In genomic region chr22:49966716-49967332, GRCh38 we compare ENCODE assay signal across 7 cellular contexts. TPM values are rescaled to one million over a fixed set of nuclear protein-coding genes. Genes with fewer than 3 reads are reported as not detected.
DNase-seq lines count a peak whose midpoint lies in the region; FAIRE-seq and TF ChIP-seq lines count a peak whose summit lies in the region.

No MANE protein-coding gene starts in this region.

- H3K36me3 Mint-ChIP-seq in activated naive CD4-positive, alpha-beta T cell treated with anti-CD3 and anti-CD28 coated beads, Interleukin-2, amount 50 U/mL, for 24 hours: peaks cover 14% of the 10 kb centered on the region

- peaks cover 33% of the 10 kb centered on the region for H3K4me1 Mint-ChIP-seq in activated naive CD4-positive, alpha-beta T cell treated with anti-CD3 and anti-CD28 coated beads, Interleukin-2, amount 50 U/mL, for 24 hours

- peak overlapping the region; percentile 47 for H3K4me3 Mint-ChIP-seq in activated naive CD4-positive, alpha-beta T cell treated with anti-CD3 and anti-CD28 coated beads, Interleukin-2, amount 50 U/mL, for 24 hours

- H3K9me3 Mint-ChIP-seq in activated naive CD4-positive, alpha-beta T cell treated with anti-CD3 and anti-CD28 coated beads, Interleukin-2, amount 50 U/mL, for 24 hours: no peaks in the 10 kb centered on the region

- DNase-seq in NB4 (ENCODE audit: low read depth) (peak; percentile 77), kidney (peak; percentile 89), hippocampal formation (lab: John Stamatoyannopoulos, UW) (no peak), HTR-8/SVneo (ENCODE audit: insufficient read length, low spot score) (no peak), NCI-H1417 treated with DMSO at 0.1 percent for 48 hours (lab: John Stamatoyannopoulos, UW) (no peak)

- H3K4me3 ChIP-seq in NB4 (ENCODE audit: low read depth, low read length): no peak overlapping the region
- H3K4me3 ChIP-seq in kidney (ENCODE audit: low read length in 2 of 2): peak overlapping the region in 1 of 2 donors; percentile 41
- H3K4me3 ChIP-seq in stomach smooth muscle (ENCODE audit: low read length in 2 of 2): peak overlapping the region in 1 of 2 donors; percentile 52

- peak overlapping the region in 1 of 2 donors; percentile 70 for H3K9ac ChIP-seq in kidney (ENCODE audit: low read length in 2 of 2)
- H3K9ac ChIP-seq in stomach smooth muscle (ENCODE audit: low read length in 2 of 2): peak overlapping the region in 1 of 2 donors; percentile 15

- H3K27me3 Mint-ChIP-seq in activated naive CD4-positive, alpha-beta T cell treated with anti-CD3 and anti-CD28 coated beads, Interleukin-2, amount 50 U/mL, for 24 hours: no peaks in the 10 kb centered on the region

- H3K27me3 ChIP-seq in stomach smooth muscle (ENCODE audit: control insufficient read depth in 1 of 2, insufficient read depth in 2 of 2, low read length in 2 of 2): no peaks in the 10 kb centered on the region

- H3K4me1 ChIP-seq in kidney (ENCODE audit: control insufficient read depth in 1 of 2, insufficient read depth in 1 of 2, low read depth in 1 of 2, low read length in 2 of 2): peaks cover 57 to 69% of the 10 kb centered on the region in 2 donors
- H3K4me1 ChIP-seq in stomach smooth muscle (ENCODE audit: control insufficient read depth, insufficient read depth, low read length): peaks cover 63% of the 10 kb centered on the region

- no peak for TF ChIP-seq POLR2A in NB4 (IDR thresholded peaks at IDR 0.05; ENCODE audit: extremely low read depth, insufficient read length)

- H3K27ac ChIP-seq in kidney (ENCODE audit: low read depth in 2 of 2, low read length in 2 of 2): peak overlapping the region; percentile 97
- peak overlapping the region; percentile 60 for H3K27ac ChIP-seq in stomach smooth muscle (ENCODE audit: low read length)

- intact Hi-C loops in kidney (cut with DNase I): no loop called here

- H3K27ac Mint-ChIP-seq in activated naive CD4-positive, alpha-beta T cell treated with anti-CD3 and anti-CD28 coated beads, Interleukin-2, amount 50 U/mL, for 24 hours: no peak overlapping the region

- TF ChIP-seq CTCF in NB4 (IDR thresholded peaks at IDR 0.05; ENCODE audit: low read depth, low read length) (no peak), kidney (IDR thresholded peaks at IDR 0.05; ENCODE audit: borderline replicate concordance, extremely low read depth, insufficient read depth) (no peak)

- H3K9me3 ChIP-seq in kidney (ENCODE audit: control insufficient read depth in 1 of 2, low read length in 2 of 2): no peaks in the 10 kb centered on the region
- H3K9me3 ChIP-seq in stomach smooth muscle (ENCODE audit: control insufficient read depth in 2 of 2, low read length in 2 of 2): no peaks in the 10 kb centered on the region

- FAIRE-seq in kidney (lab: Jason Lieb, UNC) (no peak), HTR-8/SVneo (lab: Jason Lieb, UNC) (no peak)

- H3K36me3 ChIP-seq in kidney (ENCODE audit: control insufficient read depth in 1 of 2, insufficient read depth in 2 of 2, low read length in 2 of 2): peaks cover 7 to 20% of the 10 kb centered on the region in 2 donors
- H3K36me3 ChIP-seq in stomach smooth muscle (ENCODE audit: control insufficient read depth in 2 of 2, insufficient read depth in 2 of 2, low read length in 2 of 2): peaks cover 5 to 7% of the 10 kb centered on the region in 2 donors

RNA-seq across cellular contexts. Expression of gene PIM3, which starts 6.3 kb away (rescaled TPM):
- 107 TPM for total RNA-seq in kidney
- 96.5 TPM for polyA plus RNA-seq in kidney (ENCODE audit: insufficient read depth, low read depth, low replicate concordance)

RNA-seq across cellular contexts. Expression of gene IL17REL, which starts 45.7 kb away (rescaled TPM):
- total RNA-seq in kidney: 0.16 TPM
- not detected for polyA plus RNA-seq in kidney (ENCODE audit: insufficient read depth, low read depth, low replicate concordance)

RNA-seq across cellular contexts. Expression of gene CRELD2, which starts 48.4 kb away (rescaled TPM):
- total RNA-seq in kidney: 54.0 TPM
- polyA plus RNA-seq in kidney (ENCODE audit: insufficient read depth, low read depth, low replicate concordance): 37.3 TPM

RNA-seq across cellular contexts. Expression of gene ALG12, which starts 48.6 kb away (rescaled TPM):
- 28.4 TPM for total RNA-seq in kidney
- polyA plus RNA-seq in kidney (ENCODE audit: insufficient read depth, low read depth, low replicate concordance): 27.2 TPM

Comparison
In these comparisons a context has a peak if more than half of its experiments do, and no peak if none do; other contexts are left out.
1. DNase-seq: peak in NB4 (single experiment) and kidney (single experiment); none in hippocampal formation (0 of 2), HTR-8/SVneo (single experiment) and NCI-H1417 treated with DMSO at 0.1 percent for 48 hours (single experiment).